Comparison of ENCODE assay signal across 8 cellular contexts in genomic region chrX:16712116-16712824, GRCh38. TPM values are rescaled to one million over a fixed set of nuclear protein-coding genes. Genes with fewer than 3 reads are reported as not detected.
DNase-seq lines count a peak whose midpoint lies in the region; ATAC-seq and TF ChIP-seq lines count a peak whose summit lies in the region.

Gene CTPS2, minus strand, starts transcription at chrX:16712669. Its CDS starts 9,767 bp downstream, at chrX:16702902.

- H2BK12ac ChIP-seq in trophoblast cell (ENCODE audit: low read length), result no peak within 1 kb of the TSS

- H3K27ac ChIP-seq in HUES48 (ENCODE audit: low read depth, low read length) (peak within 1 kb of the TSS; percentile 79), SK-N-SH (ENCODE audit: low read depth in 2 of 2, low read length in 1 of 2) (peak within 1 kb of the TSS; percentile 31 to 72), trophoblast cell (ENCODE audit: low read depth, low read length) (peak within 1 kb of the TSS; percentile 27)

- H3K79me2 ChIP-seq in SK-N-SH (ENCODE audit: insufficient read depth), result peaks cover 21% of the 10 kb centered on the region
- H3K79me2 ChIP-seq in trophoblast cell (ENCODE audit: control insufficient read depth, insufficient read depth, low read length, poor library complexity), result peaks cover 9% of the 10 kb centered on the region

- peaks cover 9% of the 10 kb centered on the region for H3F3A ChIP-seq in SK-N-SH (replicated peaks; ENCODE audit: insufficient read depth)

- peak within 1 kb of the TSS; percentile 63 for H2AK5ac ChIP-seq in trophoblast cell (ENCODE audit: low read length)

- H3K9me3 ChIP-seq in HUES48 (ENCODE audit: control insufficient read depth, insufficient read depth, low read length), result no peaks in the 10 kb centered on the region
- H3K9me3 ChIP-seq in SK-N-SH, result no peaks in the 10 kb centered on the region
- no peaks in the 10 kb centered on the region for H3K9me3 ChIP-seq in adipocyte (ENCODE audit: control insufficient read depth, low read length)
- H3K9me3 ChIP-seq in trophoblast cell (ENCODE audit: insufficient read depth, low read depth, low read length), result no peaks in the 10 kb centered on the region

- H3K9me2 ChIP-seq in SK-N-SH, result no peaks in the 10 kb centered on the region

- peak within 1 kb of the TSS; percentile 88 for H3K4me2 ChIP-seq in SK-N-SH
- H3K4me2 ChIP-seq in trophoblast cell (ENCODE audit: low read length), result peak within 1 kb of the TSS; percentile 67

- H3K4me3 ChIP-seq in HUES48 (ENCODE audit: low read depth, low read length) (peak within 1 kb of the TSS; percentile 77), SK-N-SH (ENCODE audit: low read depth in 2 of 2, low read length in 1 of 2) (peak within 1 kb of the TSS; percentile 62 to 66), adipocyte (ENCODE audit: low read length) (peak within 1 kb of the TSS; percentile 88), trophoblast cell (ENCODE audit: low read depth, low read length) (peak within 1 kb of the TSS; percentile 88)

- H3K9ac ChIP-seq in HUES48 (ENCODE audit: low read depth, low read length), result peak within 1 kb of the TSS; percentile 93
- H3K9ac ChIP-seq in SK-N-SH, result peak within 1 kb of the TSS; percentile 86
- peak within 1 kb of the TSS; percentile 86 for H3K9ac ChIP-seq in adipocyte (ENCODE audit: low read length)
- peak within 1 kb of the TSS; percentile 88 for H3K9ac ChIP-seq in trophoblast cell (ENCODE audit: low read length)

- H3K14ac ChIP-seq in trophoblast cell (ENCODE audit: low read length), result peak within 1 kb of the TSS; percentile 97

- peak within 1 kb of the TSS; percentile 84 for H2BK5ac ChIP-seq in trophoblast cell (ENCODE audit: low read depth, low read length, poor library complexity)

- TF ChIP-seq RAD21 in SK-N-SH (IDR thresholded peaks at IDR 0.05; ENCODE audit: low read length), result no peak

- TF ChIP-seq CTCF in SK-N-SH (IDR thresholded peaks at IDR 0.05), result no peak

- H2BK120ac ChIP-seq in trophoblast cell (ENCODE audit: insufficient read depth, low read length, poor library complexity), result peak within 1 kb of the TSS; percentile 91

- H3K27me3 ChIP-seq in HUES48 (ENCODE audit: control insufficient read depth, insufficient read depth, low read length) (no peaks in the 10 kb centered on the region), SK-N-SH (ENCODE audit: insufficient read depth) (no peaks in the 10 kb centered on the region), adipocyte (replicated peaks; ENCODE audit: control insufficient read depth, insufficient read depth, low read length) (no peaks in the 10 kb centered on the region), trophoblast cell (ENCODE audit: insufficient read depth, low read length) (no peaks in the 10 kb centered on the region)

- no peak for TF ChIP-seq EP300 in SK-N-SH (IDR thresholded peaks at IDR 0.05; ENCODE audit: borderline replicate concordance in 1 of 2, low read depth in 1 of 2, low read length in 1 of 2)

- H3K79me1 ChIP-seq in trophoblast cell (ENCODE audit: low read length), result peaks cover 12% of the 10 kb centered on the region

- H2AFZ ChIP-seq in SK-N-SH (ENCODE audit: low read depth) (peak within 1 kb of the TSS; percentile 91), trophoblast cell (ENCODE audit: insufficient read depth, low read length, poor library complexity) (peak within 1 kb of the TSS; percentile 81)

- ATAC-seq in GM21447 (IDR thresholded peaks at IDR 0.05; ENCODE audit: unreplicated experiment), result peak; percentile 79

- 0% methylated on average over 12 of the region's 62 CpGs for WGBS in SK-N-SH (ENCODE audit: low lambda C conversion rate)
- no CpG with 5 or more reads among the region's 62 CpGs for WGBS in trophoblast cell (ENCODE audit: extremely low coverage, insufficient coverage, insufficient read length)

- intact Hi-C loops in cardiac septum (cut with DNase I), result loop anchor here (10.0 kb wide), 1 partner anchor 857 kb away; the partner anchor contains the start of gene AP1S2

- no peaks in the 10 kb centered on the region for H4K20me1 ChIP-seq in SK-N-SH (ENCODE audit: insufficient read depth)

- POLR2A ChIA-PET in SK-N-SH (lab: Yijun Ruan, JAX), result interaction anchor here (0.5 to 1.3 kb wide), 2 partner anchors 858 to 1764 kb away, joined by 3 to 5 read pairs; partner anchors contain the start of gene AP1S2

- peak within 1 kb of the TSS; percentile 81 for H4K91ac ChIP-seq in trophoblast cell (ENCODE audit: low read depth, low read length)

- CTCF ChIA-PET in SK-N-SH (lab: Yijun Ruan, JAX), result interaction anchor here (3.4 kb wide), 1 partner anchor 16 kb away, joined by 18 read pairs; no protein-coding TSS in a partner anchor

- H3K4me1 ChIP-seq in HUES48 (ENCODE audit: control insufficient read depth, insufficient read depth, low read length) (peaks cover 8% of the 10 kb centered on the region; the same call in 1 of the 2 replicates), SK-N-SH (ENCODE audit: control insufficient read depth in 1 of 2, insufficient read depth in 2 of 2, low read depth in 1 of 2, low read length in 1 of 2) (no peaks in the 10 kb centered on the region; a peak in 1 of 4 replicates), adipocyte (ENCODE audit: control insufficient read depth, insufficient read depth, low read length) (no peaks in the 10 kb centered on the region), trophoblast cell (ENCODE audit: control insufficient read depth in 1 of 2, insufficient read depth in 2 of 2, low read length in 2 of 2) (peaks cover 0 to 3% of the 10 kb centered on the region in 2 experiments)

- peak within 1 kb of the TSS; percentile 99 for H3K4ac ChIP-seq in trophoblast cell (ENCODE audit: low read depth, low read length)

- H4K12ac ChIP-seq in trophoblast cell (ENCODE audit: low read depth, low read length), result peak within 1 kb of the TSS; percentile 99

- H4K8ac ChIP-seq in trophoblast cell (ENCODE audit: low read depth, low read length), result peak within 1 kb of the TSS; percentile 87

- DNase-seq in EH (ENCODE audit: low read depth) (peak; percentile 61), SK-N-SH (peak; percentile 82), adipocyte (ENCODE audit: low read depth) (peak; percentile 79), cardiac septum (ENCODE audit: low spot score) (peak; percentile 77), trophoblast cell (peak; percentile 18 to 48), DMS114 treated with DMSO at 0.1 percent for 48 hours (lab: John Stamatoyannopoulos, UW; ENCODE audit: unreplicated experiment) (no peak)

- peak within 1 kb of the TSS; percentile 90 for H3K18ac ChIP-seq in trophoblast cell (ENCODE audit: low read length)

- H3K36me3 ChIP-seq in HUES48 (ENCODE audit: control insufficient read depth, insufficient read depth, low read length) (peaks cover 20% of the 10 kb centered on the region), SK-N-SH (replicated peaks in 1 of 2; ENCODE audit: control insufficient read depth in 1 of 2, insufficient read depth in 2 of 2, low read length in 1 of 2) (peaks cover 0 to 2% of the 10 kb centered on the region in 2 experiments), adipocyte (ENCODE audit: control insufficient read depth, insufficient read depth, low read length, severe bottlenecking) (peaks cover 2% of the 10 kb centered on the region), trophoblast cell (ENCODE audit: control insufficient read depth in 1 of 2, insufficient read depth in 2 of 2, low read length in 2 of 2) (peaks cover under 1 to 3% of the 10 kb centered on the region in 2 experiments)

- H3K23ac ChIP-seq in trophoblast cell (ENCODE audit: low read length), result no peak within 1 kb of the TSS

TF ChIP-seq in SK-N-SH, 30 proteins besides CTCF, POLR2A, EP300 and RAD21:
- peak; percentile 72 for TF ChIP-seq TAF1 (IDR thresholded peaks at IDR 0.05; ENCODE audit: borderline replicate concordance, low read depth, low read length)
- TF ChIP-seq MAX (IDR thresholded peaks at IDR 0.05; ENCODE audit: low read depth), result peak; percentile 82
- TF ChIP-seq JUND (IDR thresholded peaks at IDR 0.05), result no peak
- TF ChIP-seq FOXJ3 (CRISPR knock-in tag; IDR thresholded peaks at IDR 0.05), result 0 out of 2 replicates have a peak, but pooled peaks have one; percentile 43
- TF ChIP-seq POLR2AphosphoS5 (IDR thresholded peaks at IDR 0.05; ENCODE audit: low read depth, low read length), result peak; percentile 92
- peak; percentile 26; the same call in 1 of the 2 replicates for TF ChIP-seq SIN3A (IDR thresholded peaks at IDR 0.05; ENCODE audit: borderline replicate concordance, low read depth, low read length)
- no peak for TF ChIP-seq RCOR1 (IDR thresholded peaks at IDR 0.05; ENCODE audit: low read length)
- TF ChIP-seq CHD2 (IDR thresholded peaks at IDR 0.05; ENCODE audit: low read length, partially characterized antibody), result peak; percentile 34

RNA-seq across cellular contexts. Expression of gene CTPS2, which starts in this region (rescaled TPM):
- 6.1 and 6.9 TPM in 2 replicates for polyA plus RNA-seq in SK-N-SH (2012; rRNA removed)
- polyA plus RNA-seq in SK-N-SH (2012; cell fraction: cytosol; rRNA removed), result 6.8 and 7.0 TPM in 2 replicates
- 9.2 and 16.5 TPM in 2 replicates for polyA plus RNA-seq in SK-N-SH (2012; cell fraction: nucleus; rRNA removed)
- 5.9 TPM for total RNA-seq in cardiac septum
- 10.8 and 11.9 TPM in 2 replicates for polyA plus RNA-seq in trophoblast cell (2013)

Comparison
In these comparisons a context has a peak if more than half of its experiments do, and no peak if none do; other contexts are left out.
1. H3K27ac ChIP-seq: peak in every context shown above with its lines; median percentile 79 in HUES48; 52 in SK-N-SH; 27 in trophoblast cell.